ENCODE assay signal across 10 cellular contexts in genomic region chr10:5442056-5442989, GRCh38. TPM values are rescaled to one million over a fixed set of nuclear protein-coding genes. Genes with fewer than 3 reads are reported as not detected.
DNase-seq lines count a peak whose midpoint lies in the region; ATAC-seq and TF ChIP-seq lines count a peak whose summit lies in the region.
"Had no signal": no experiment of that assay in that cellular context is flagged by ENCODE, and none has a peak within 500 bp of the region (broad histone marks: within the 10 kb centered on the region; RNA-seq: fewer than 3 reads in every experiment).

No MANE protein-coding gene starts in this region.

- H3K27ac ChIP-seq in gastroesophageal sphincter: no peak overlapping the region
- no peak overlapping the region for H3K27ac ChIP-seq in sigmoid colon

- POLR2A ChIA-PET in WTC11 (lab: Charles Lee): interaction anchor here (1.1 kb wide), 1 partner anchor 145 kb away, joined by 3 read pairs; no protein-coding TSS in a partner anchor

- ATAC-seq in WTC11: no peak
- no peak for ATAC-seq in gastroesophageal sphincter
- no peak for ATAC-seq in GM18511 (IDR thresholded peaks at IDR 0.05; ENCODE audit: unreplicated experiment)

- intact Hi-C loops in sigmoid colon (cut with DNase I): loop anchor here (1.0 to 5.0 kb wide), 2 partner anchors 181 to 430 kb away; no protein-coding TSS in a partner anchor

- no peak overlapping the region for H3K4me3 Mint-ChIP-seq in WTC11
- H3K4me3 Mint-ChIP-seq: dendritic cell treated with granulocyte-macrophage colony-stimulating factor and Interleukin-4, amounts not matched to agents 40 ng/mL and 50 ng/mL, for 4 days; stimulated activated effector memory CD8-positive, alpha-beta T cell treated with anti-CD3 and anti-CD28 coated beads, Interleukin-12 subunit alpha, Interleukin-12 subunit beta, amount 100 ng/mL, for 72 hours had no signal

- H3K27me3 ChIP-seq in gastroesophageal sphincter (no peaks in the 10 kb centered on the region), sigmoid colon (no peaks in the 10 kb centered on the region)

- H3K9me3 Mint-ChIP-seq in WTC11: no peaks in the 10 kb centered on the region
- H3K9me3 Mint-ChIP-seq: dendritic cell treated with granulocyte-macrophage colony-stimulating factor and Interleukin-4, amounts not matched to agents 40 ng/mL and 50 ng/mL, for 4 days; stimulated activated effector memory CD8-positive, alpha-beta T cell treated with anti-CD3 and anti-CD28 coated beads, Interleukin-12 subunit alpha, Interleukin-12 subunit beta, amount 100 ng/mL, for 72 hours had no signal

- H3K4me1 ChIP-seq in gastroesophageal sphincter: peaks cover 0 to 41% (median 6%) of the 10 kb centered on the region in 3 donors
- peaks cover 0 to 8% (median 7%) of the 10 kb centered on the region in 4 donors for H3K4me1 ChIP-seq in sigmoid colon

- TF ChIP-seq POLR2A in gastroesophageal sphincter (IDR thresholded peaks at IDR 0.05): no peak
- TF ChIP-seq POLR2A in sigmoid colon (IDR thresholded peaks at IDR 0.05): no peak

- TF ChIP-seq EP300 in gastroesophageal sphincter (IDR thresholded peaks at IDR 0.05): no peak
- TF ChIP-seq EP300 in sigmoid colon (IDR thresholded peaks at IDR 0.05): no peak

- 25 to 61% methylated on average over 3 to 8 of the region's 9 CpGs for WGBS in gastroesophageal sphincter (ENCODE audit: low coverage in 1 of 2), 2 donors
- 22 to 59% methylated on average over 9 of the region's 9 CpGs for WGBS in sigmoid colon, 2 donors

- TF ChIP-seq CTCF in WTC11 (IDR thresholded peaks at IDR 0.05) (peak; percentile 49), gastroesophageal sphincter (IDR thresholded peaks at IDR 0.05) (peak; percentile 72 to 80 (median 75)), sigmoid colon (IDR thresholded peaks at IDR 0.05) (peak; percentile 47 to 80 (median 71))

- peak; percentile 21 for DNase-seq in stimulated activated CD4-positive, alpha-beta T cell treated with anti-CD3 and anti-CD28 coated beads, Interleukin-2, amount 100 ng/mL, for 4 hours (ENCODE audit: low read depth)
- no peak for DNase-seq in stimulated activated CD4-positive, alpha-beta T cell treated with anti-CD3 and anti-CD28 coated beads, Interleukin-4, amount 100 ng/mL, for 4 hours
- peak; percentile 36 for DNase-seq in NCI-H1092 treated with DMSO at 0.1 percent for 48 hours (lab: John Stamatoyannopoulos, UW)
- no peak for DNase-seq in WTC11 (ENCODE audit: low spot score)
- no peak for DNase-seq in sigmoid colon
- no peak for DNase-seq in T1000 (lab: John Stamatoyannopoulos, UW)

- no peaks in the 10 kb centered on the region for H3K36me3 Mint-ChIP-seq in WTC11

- CTCF ChIA-PET in WTC11 (lab: Charles Lee): interaction anchor here (0.5 to 3.5 kb wide), 22 partner anchors 9 to 627 kb away, joined by 3 to 45 read pairs (median 4); partner anchors contain the start of genes ANKRD16 and FBH1

- no peaks in the 10 kb centered on the region for H3K27me3 Mint-ChIP-seq in WTC11 (ENCODE audit: low read depth)
- H3K27me3 Mint-ChIP-seq: dendritic cell treated with granulocyte-macrophage colony-stimulating factor and Interleukin-4, amounts not matched to agents 40 ng/mL and 50 ng/mL, for 4 days had no signal

- peaks cover 13% of the 10 kb centered on the region for H3K4me1 Mint-ChIP-seq in WTC11

- H3K36me3 ChIP-seq in gastroesophageal sphincter (no peaks in the 10 kb centered on the region), sigmoid colon (no peaks in the 10 kb centered on the region)

- H3K9me3 ChIP-seq in gastroesophageal sphincter (no peaks in the 10 kb centered on the region), sigmoid colon (no peaks in the 10 kb centered on the region)

- H3K4me3 ChIP-seq in gastroesophageal sphincter (no peak overlapping the region), sigmoid colon (no peak overlapping the region)

- H3K27ac Mint-ChIP-seq in WTC11: no peak overlapping the region
- H3K27ac Mint-ChIP-seq: dendritic cell treated with granulocyte-macrophage colony-stimulating factor and Interleukin-4, amounts not matched to agents 40 ng/mL and 50 ng/mL, for 4 days; stimulated activated effector memory CD8-positive, alpha-beta T cell treated with anti-CD3 and anti-CD28 coated beads, Interleukin-12 subunit alpha, Interleukin-12 subunit beta, amount 100 ng/mL, for 72 hours had no signal

TF ChIP-seq in WTC11, 78 proteins besides CTCF, POLR2A, EP300 and RAD21:
- TF ChIP-seq NR2C2 (CRISPR knock-in tag; IDR thresholded peaks at IDR 0.05) (no peak), CREM (CRISPR knock-in tag; IDR thresholded peaks at IDR 0.05) (no peak), ZNF219 (CRISPR knock-in tag; IDR thresholded peaks at IDR 0.05; ENCODE audit: borderline replicate concordance) (no peak), GRHL2 (CRISPR knock-in tag; IDR thresholded peaks at IDR 0.05; ENCODE audit: insufficient replicate concordance, severe bottlenecking) (no peak)

RNA-seq across cellular contexts. Expression of gene NET1, which starts 30.0 kb away (rescaled TPM):
- total RNA-seq in WTC11 (2021) (85.4 to 100 TPM (median 97.4 TPM) in 3 replicates), gastroesophageal sphincter (100 to 1,000 TPM; 288 to 401 (median 343) TPM), sigmoid colon (100 to 1,000 TPM; 108 to 209 (median 167) TPM)
- 100 to 1,000 TPM in 2 of 3 donors, 10 to 100 TPM in 1; 75.3 to 333 (median 245) TPM for polyA plus RNA-seq in sigmoid colon

RNA-seq across cellular contexts. Expression of gene TUBAL3, which starts 37.7 kb away (rescaled TPM):
- total RNA-seq in WTC11 (2021): 0.15 to 0.25 TPM in 2 of 3 replicates, not detected in the other
- total RNA-seq in gastroesophageal sphincter: 1 to 10 TPM in 1 of 4 donors, under 1 TPM in 1, not detected in 2; 0.62 to 2.0 TPM
- not detected for total RNA-seq in sigmoid colon
- polyA plus RNA-seq in sigmoid colon: 10 to 100 TPM; 15.3 to 52.2 (median 40.8) TPM

RNA-seq across cellular contexts. Expression of gene CALML5, which starts 57.0 kb away (rescaled TPM):
- total RNA-seq in WTC11 (2021): 0.23 TPM in 1 of 3 replicates, not detected in the others
- not detected for total RNA-seq in gastroesophageal sphincter
- not detected for total RNA-seq in sigmoid colon
- polyA plus RNA-seq in sigmoid colon: not detected

Comparison
In these comparisons a context has a peak if more than half of its experiments do, and no peak if none do; other contexts are left out.
1. DNase-seq: peak in stimulated activated CD4-positive, alpha-beta T cell treated with anti-CD3 and anti-CD28 coated beads, Interleukin-2, amount 100 ng/mL, for 4 hours (single experiment) and NCI-H1092 treated with DMSO at 0.1 percent for 48 hours (single experiment); none in stimulated activated CD4-positive, alpha-beta T cell treated with anti-CD3 and anti-CD28 coated beads, Interleukin-4, amount 100 ng/mL, for 4 hours (0 of 2), WTC11 (single experiment), sigmoid colon (single experiment) and T1000 (single experiment).
2. Peak in every context shown above with its lines, with median percentiles within 50 percentile points of each other: CTCF ChIP-seq.